Comparison of ENCODE assay signal across 15 cellular contexts in the genomic region with DNA sequence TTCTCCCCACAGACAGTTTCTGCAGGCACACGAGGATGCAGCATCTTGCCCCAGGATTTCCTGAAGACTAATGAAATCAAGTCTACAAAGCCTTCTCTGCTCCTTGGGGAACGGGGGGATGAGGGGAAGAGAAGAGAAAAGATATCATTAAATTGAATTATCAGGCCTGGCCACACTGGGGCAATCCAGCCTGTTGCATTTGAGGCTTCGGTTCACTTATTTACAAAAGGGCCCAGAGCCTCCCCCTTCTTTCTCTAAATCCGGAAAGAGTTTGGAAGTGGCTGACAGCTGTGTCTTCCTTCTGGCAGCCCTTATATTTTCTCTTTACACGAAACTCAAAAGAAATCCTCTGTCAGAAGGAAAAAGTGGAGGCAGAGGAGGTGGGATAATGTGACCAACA.
DNase-seq lines count a peak whose midpoint lies in the region; ATAC-seq and TF ChIP-seq lines count a peak whose summit lies in the region.
"Had no signal": no experiment of that assay in that cellular context is flagged by ENCODE, and none has a peak within 500 bp of the region (broad histone marks: within the 10 kb centered on the region; RNA-seq: fewer than 3 reads in every experiment).

No MANE protein-coding gene starts in this region.

- H3K27me3 Mint-ChIP-seq in nephron (ENCODE audit: low read depth) = peaks cover 11% of the 10 kb centered on the region

- TF ChIP-seq CTCF in nephron (IDR thresholded peaks at IDR 0.05; ENCODE audit: unreplicated experiment in 3 of 3) = peak in 1 of 3 experiments; percentile 22

- peak overlapping the region; percentile 65 to 87 (median 76) for H3K27ac Mint-ChIP-seq in nephron
- H3K27ac Mint-ChIP-seq: B cell; CD8-positive, alpha-beta memory T cell had no signal

- DNase-seq in NCI-H524 treated with DMSO at 0.1 percent for 48 hours (lab: John Stamatoyannopoulos, UW) = peak; percentile 72
- no peak for DNase-seq in substantia nigra (lab: John Stamatoyannopoulos, UW)
- DNase-seq in NCI-H187 (lab: John Stamatoyannopoulos, UW) = no peak
- DNase-seq in COLO829 (ENCODE audit: low spot score) = no peak
- DNase-seq: CD8-positive, alpha-beta memory T cell; DMS 273 treated with DMSO at 0.1 percent for 48 hours; DMS79; H7; IMR-90; KBM-7 had no signal

- no peak for ATAC-seq in HG02970 (IDR thresholded peaks at IDR 0.05; ENCODE audit: low FRiP score, unreplicated experiment)
- ATAC-seq: GM12878 had no signal

- no peaks in the 10 kb centered on the region for H3K27me3 ChIP-seq in BLaER1

- no peaks in the 10 kb centered on the region for H4K20me1 ChIP-seq in BLaER1

- peaks cover 37% of the 10 kb centered on the region for H3K4me1 Mint-ChIP-seq in nephron
- H3K4me1 Mint-ChIP-seq: B cell; CD8-positive, alpha-beta memory T cell had no signal

- no peaks in the 10 kb centered on the region for H3K36me3 ChIP-seq in BLaER1

- no peak overlapping the region for H3K9ac ChIP-seq in BLaER1

- H3K4me3 Mint-ChIP-seq in nephron = no peak overlapping the region
- H3K4me3 Mint-ChIP-seq: B cell; CD8-positive, alpha-beta memory T cell had no signal

- peaks cover 16% of the 10 kb centered on the region for H3K4me1 ChIP-seq in BLaER1

- no peaks in the 10 kb centered on the region for H3K9me3 ChIP-seq in BLaER1

- no peaks in the 10 kb centered on the region for H3K9me3 Mint-ChIP-seq in nephron
- H3K9me3 Mint-ChIP-seq: CD8-positive, alpha-beta memory T cell had no signal

- H3K36me3 Mint-ChIP-seq in nephron (ENCODE audit: low read depth) = no peaks in the 10 kb centered on the region
- H3K36me3 Mint-ChIP-seq: CD8-positive, alpha-beta memory T cell had no signal

- no peak overlapping the region for H3K4me3 ChIP-seq in BLaER1
- H3K4me3 ChIP-seq: GM12878 had no signal

- H3K4me2 ChIP-seq in BLaER1 = peak overlapping the region; percentile 54

- no peak overlapping the region; the same call in 1 of the 2 replicates for H3K27ac ChIP-seq in BLaER1
- H3K27ac ChIP-seq in substantia nigra (ENCODE audit: low read depth, low read length, poor library complexity, severe bottlenecking) = no peak overlapping the region
